In genomic region chr15:78065284-78065872, GRCh38 we compare ENCODE assay signal across 1 cellular context.
TF ChIP-seq lines count a peak whose summit lies in the region.

No MANE protein-coding gene starts in this region.

TF ChIP-seq in HepG2, 621 proteins besides CTCF, POLR2A, EP300 and RAD21 (continued from another document and continues in another):
- TF ChIP-seq ZNF18 (CRISPR knock-in tag; IDR thresholded peaks at IDR 0.05; ENCODE audit: insufficient replicate concordance) (peak; percentile 60), HNF1A (IDR thresholded peaks at IDR 0.05; ENCODE audit: low read depth) (peak; percentile 67), HNF1A (CRISPR knock-in tag; IDR thresholded peaks at IDR 0.05; ENCODE audit: borderline replicate concordance) (peak; percentile 87; the same call in 1 of the 2 replicates), ZFP82 (CRISPR knock-in tag; IDR thresholded peaks at IDR 0.05; ENCODE audit: borderline replicate concordance) (no peak), ZNF547 (CRISPR knock-in tag; IDR thresholded peaks at IDR 0.05) (peak; percentile 72; the same call in 1 of the 2 replicates), THAP7 (CRISPR knock-in tag; IDR thresholded peaks at IDR 0.05) (no peak), ZNF512 (CRISPR knock-in tag; IDR thresholded peaks at IDR 0.05) (no peak), ZNF720 (CRISPR knock-in tag; IDR thresholded peaks at IDR 0.05) (no peak), NAIF1 (CRISPR knock-in tag; IDR thresholded peaks at IDR 0.05; ENCODE audit: borderline replicate concordance) (0 out of 2 replicates have a peak, but pooled peaks have one; percentile 56), CHD2 (IDR thresholded peaks at IDR 0.05; ENCODE audit: low read depth, low read length) (no peak), TCF7 (IDR thresholded peaks at IDR 0.05; ENCODE audit: low read depth) (peak; percentile 97), EHMT2 (IDR thresholded peaks at IDR 0.05; ENCODE audit: borderline replicate concordance, low read depth, low read length) (peak; percentile 71; the same call in 1 of the 2 replicates), ZFP37 (CRISPR knock-in tag; IDR thresholded peaks at IDR 0.05; ENCODE audit: borderline replicate concordance) (peak; percentile 75; the same call in 1 of the 2 replicates), SPEN (CRISPR knock-in tag; IDR thresholded peaks at IDR 0.05; ENCODE audit: low read depth) (peak; percentile 69), ZNF501 (CRISPR knock-in tag; IDR thresholded peaks at IDR 0.05) (peak; percentile 65; the same call in 1 of the 2 replicates), SOX13 (IDR thresholded peaks at IDR 0.05) (peak; percentile 93), SOX13 (CRISPR knock-in tag; conservative IDR thresholded peaks at IDR 0.05 in 1 of 2, IDR thresholded peaks at IDR 0.05 in 1 of 2) (peak in 1 of 2 experiments; percentile 99; a peak in 2 of 4 replicates), ZNF546 (CRISPR knock-in tag; conservative IDR thresholded peaks at IDR 0.05) (no peak), KDM6A (CRISPR knock-in tag; IDR thresholded peaks at IDR 0.05; ENCODE audit: low read depth) (peak; percentile 91), ZNF3 (CRISPR knock-in tag; IDR thresholded peaks at IDR 0.05) (no peak), ZNF33B (CRISPR knock-in tag; IDR thresholded peaks at IDR 0.05) (no peak; the same call in 1 of the 2 replicates), ADNP (CRISPR knock-in tag; IDR thresholded peaks at IDR 0.05) (no peak), ZBTB26 (CRISPR knock-in tag; IDR thresholded peaks at IDR 0.05; ENCODE audit: borderline replicate concordance) (peak; percentile 47; the same call in 1 of the 2 replicates), ZNF224 (CRISPR knock-in tag; IDR thresholded peaks at IDR 0.05) (no peak), RXRA (CRISPR knock-in tag; IDR thresholded peaks at IDR 0.05) (peak; percentile 96), MAFF (IDR thresholded peaks at IDR 0.05; ENCODE audit: low read depth, low read length) (no peak)
- TF ChIP-seq, protein P1, sequence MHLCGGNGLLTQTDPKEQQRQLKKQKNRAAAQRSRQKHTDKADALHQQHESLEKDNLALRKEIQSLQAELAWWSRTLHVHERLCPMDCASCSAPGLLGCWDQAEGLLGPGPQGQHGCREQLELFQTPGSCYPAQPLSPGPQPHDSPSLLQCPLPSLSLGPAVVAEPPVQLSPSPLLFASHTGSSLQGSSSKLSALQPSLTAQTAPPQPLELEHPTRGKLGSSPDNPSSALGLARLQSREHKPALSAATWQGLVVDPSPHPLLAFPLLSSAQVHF (CRISPR knock-in tag; IDR thresholded peaks at IDR 0.05): no peak
- TF ChIP-seq, protein P2, sequence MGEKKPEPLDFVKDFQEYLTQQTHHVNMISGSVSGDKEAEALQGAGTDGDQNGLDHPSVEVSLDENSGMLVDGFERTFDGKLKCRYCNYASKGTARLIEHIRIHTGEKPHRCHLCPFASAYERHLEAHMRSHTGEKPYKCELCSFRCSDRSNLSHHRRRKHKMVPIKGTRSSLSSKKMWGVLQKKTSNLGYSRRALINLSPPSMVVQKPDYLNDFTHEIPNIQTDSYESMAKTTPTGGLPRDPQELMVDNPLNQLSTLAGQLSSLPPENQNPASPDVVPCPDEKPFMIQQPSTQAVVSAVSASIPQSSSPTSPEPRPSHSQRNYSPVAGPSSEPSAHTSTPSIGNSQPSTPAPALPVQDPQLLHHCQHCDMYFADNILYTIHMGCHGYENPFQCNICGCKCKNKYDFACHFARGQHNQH (CRISPR knock-in tag; IDR thresholded peaks at IDR 0.05): peak; percentile 97
- TF ChIP-seq, protein P3, sequence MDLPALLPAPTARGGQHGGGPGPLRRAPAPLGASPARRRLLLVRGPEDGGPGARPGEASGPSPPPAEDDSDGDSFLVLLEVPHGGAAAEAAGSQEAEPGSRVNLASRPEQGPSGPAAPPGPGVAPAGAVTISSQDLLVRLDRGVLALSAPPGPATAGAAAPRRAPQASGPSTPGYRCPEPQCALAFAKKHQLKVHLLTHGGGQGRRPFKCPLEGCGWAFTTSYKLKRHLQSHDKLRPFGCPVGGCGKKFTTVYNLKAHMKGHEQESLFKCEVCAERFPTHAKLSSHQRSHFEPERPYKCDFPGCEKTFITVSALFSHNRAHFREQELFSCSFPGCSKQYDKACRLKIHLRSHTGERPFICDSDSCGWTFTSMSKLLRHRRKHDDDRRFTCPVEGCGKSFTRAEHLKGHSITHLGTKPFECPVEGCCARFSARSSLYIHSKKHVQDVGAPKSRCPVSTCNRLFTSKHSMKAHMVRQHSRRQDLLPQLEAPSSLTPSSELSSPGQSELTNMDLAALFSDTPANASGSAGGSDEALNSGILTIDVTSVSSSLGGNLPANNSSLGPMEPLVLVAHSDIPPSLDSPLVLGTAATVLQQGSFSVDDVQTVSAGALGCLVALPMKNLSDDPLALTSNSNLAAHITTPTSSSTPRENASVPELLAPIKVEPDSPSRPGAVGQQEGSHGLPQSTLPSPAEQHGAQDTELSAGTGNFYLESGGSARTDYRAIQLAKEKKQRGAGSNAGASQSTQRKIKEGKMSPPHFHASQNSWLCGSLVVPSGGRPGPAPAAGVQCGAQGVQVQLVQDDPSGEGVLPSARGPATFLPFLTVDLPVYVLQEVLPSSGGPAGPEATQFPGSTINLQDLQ (CRISPR knock-in tag; IDR thresholded peaks at IDR 0.05): no peak
- TF ChIP-seq, protein P4, sequence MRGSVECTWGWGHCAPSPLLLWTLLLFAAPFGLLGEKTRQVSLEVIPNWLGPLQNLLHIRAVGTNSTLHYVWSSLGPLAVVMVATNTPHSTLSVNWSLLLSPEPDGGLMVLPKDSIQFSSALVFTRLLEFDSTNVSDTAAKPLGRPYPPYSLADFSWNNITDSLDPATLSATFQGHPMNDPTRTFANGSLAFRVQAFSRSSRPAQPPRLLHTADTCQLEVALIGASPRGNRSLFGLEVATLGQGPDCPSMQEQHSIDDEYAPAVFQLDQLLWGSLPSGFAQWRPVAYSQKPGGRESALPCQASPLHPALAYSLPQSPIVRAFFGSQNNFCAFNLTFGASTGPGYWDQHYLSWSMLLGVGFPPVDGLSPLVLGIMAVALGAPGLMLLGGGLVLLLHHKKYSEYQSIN (CRISPR knock-in tag; IDR thresholded peaks at IDR 0.05; ENCODE audit: borderline replicate concordance): no peak
- TF ChIP-seq, protein P5, sequence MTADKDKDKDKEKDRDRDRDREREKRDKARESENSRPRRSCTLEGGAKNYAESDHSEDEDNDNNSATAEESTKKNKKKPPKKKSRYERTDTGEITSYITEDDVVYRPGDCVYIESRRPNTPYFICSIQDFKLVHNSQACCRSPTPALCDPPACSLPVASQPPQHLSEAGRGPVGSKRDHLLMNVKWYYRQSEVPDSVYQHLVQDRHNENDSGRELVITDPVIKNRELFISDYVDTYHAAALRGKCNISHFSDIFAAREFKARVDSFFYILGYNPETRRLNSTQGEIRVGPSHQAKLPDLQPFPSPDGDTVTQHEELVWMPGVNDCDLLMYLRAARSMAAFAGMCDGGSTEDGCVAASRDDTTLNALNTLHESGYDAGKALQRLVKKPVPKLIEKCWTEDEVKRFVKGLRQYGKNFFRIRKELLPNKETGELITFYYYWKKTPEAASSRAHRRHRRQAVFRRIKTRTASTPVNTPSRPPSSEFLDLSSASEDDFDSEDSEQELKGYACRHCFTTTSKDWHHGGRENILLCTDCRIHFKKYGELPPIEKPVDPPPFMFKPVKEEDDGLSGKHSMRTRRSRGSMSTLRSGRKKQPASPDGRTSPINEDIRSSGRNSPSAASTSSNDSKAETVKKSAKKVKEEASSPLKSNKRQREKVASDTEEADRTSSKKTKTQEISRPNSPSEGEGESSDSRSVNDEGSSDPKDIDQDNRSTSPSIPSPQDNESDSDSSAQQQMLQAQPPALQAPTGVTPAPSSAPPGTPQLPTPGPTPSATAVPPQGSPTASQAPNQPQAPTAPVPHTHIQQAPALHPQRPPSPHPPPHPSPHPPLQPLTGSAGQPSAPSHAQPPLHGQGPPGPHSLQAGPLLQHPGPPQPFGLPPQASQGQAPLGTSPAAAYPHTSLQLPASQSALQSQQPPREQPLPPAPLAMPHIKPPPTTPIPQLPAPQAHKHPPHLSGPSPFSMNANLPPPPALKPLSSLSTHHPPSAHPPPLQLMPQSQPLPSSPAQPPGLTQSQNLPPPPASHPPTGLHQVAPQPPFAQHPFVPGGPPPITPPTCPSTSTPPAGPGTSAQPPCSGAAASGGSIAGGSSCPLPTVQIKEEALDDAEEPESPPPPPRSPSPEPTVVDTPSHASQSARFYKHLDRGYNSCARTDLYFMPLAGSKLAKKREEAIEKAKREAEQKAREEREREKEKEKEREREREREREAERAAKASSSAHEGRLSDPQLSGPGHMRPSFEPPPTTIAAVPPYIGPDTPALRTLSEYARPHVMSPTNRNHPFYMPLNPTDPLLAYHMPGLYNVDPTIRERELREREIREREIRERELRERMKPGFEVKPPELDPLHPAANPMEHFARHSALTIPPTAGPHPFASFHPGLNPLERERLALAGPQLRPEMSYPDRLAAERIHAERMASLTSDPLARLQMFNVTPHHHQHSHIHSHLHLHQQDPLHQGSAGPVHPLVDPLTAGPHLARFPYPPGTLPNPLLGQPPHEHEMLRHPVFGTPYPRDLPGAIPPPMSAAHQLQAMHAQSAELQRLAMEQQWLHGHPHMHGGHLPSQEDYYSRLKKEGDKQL (CRISPR knock-in tag; IDR thresholded peaks at IDR 0.05; ENCODE audit: low read depth): peak; percentile 85
- TF ChIP-seq, protein P6, sequence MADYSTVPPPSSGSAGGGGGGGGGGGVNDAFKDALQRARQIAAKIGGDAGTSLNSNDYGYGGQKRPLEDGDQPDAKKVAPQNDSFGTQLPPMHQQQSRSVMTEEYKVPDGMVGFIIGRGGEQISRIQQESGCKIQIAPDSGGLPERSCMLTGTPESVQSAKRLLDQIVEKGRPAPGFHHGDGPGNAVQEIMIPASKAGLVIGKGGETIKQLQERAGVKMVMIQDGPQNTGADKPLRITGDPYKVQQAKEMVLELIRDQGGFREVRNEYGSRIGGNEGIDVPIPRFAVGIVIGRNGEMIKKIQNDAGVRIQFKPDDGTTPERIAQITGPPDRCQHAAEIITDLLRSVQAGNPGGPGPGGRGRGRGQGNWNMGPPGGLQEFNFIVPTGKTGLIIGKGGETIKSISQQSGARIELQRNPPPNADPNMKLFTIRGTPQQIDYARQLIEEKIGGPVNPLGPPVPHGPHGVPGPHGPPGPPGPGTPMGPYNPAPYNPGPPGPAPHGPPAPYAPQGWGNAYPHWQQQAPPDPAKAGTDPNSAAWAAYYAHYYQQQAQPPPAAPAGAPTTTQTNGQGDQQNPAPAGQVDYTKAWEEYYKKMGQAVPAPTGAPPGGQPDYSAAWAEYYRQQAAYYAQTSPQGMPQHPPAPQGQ (CRISPR knock-in tag; IDR thresholded peaks at IDR 0.05; ENCODE audit: borderline replicate concordance): 0 out of 2 replicates have a peak, but pooled peaks have one; percentile 62
